ENCODE assay signal across 3 cellular contexts in the genomic region with DNA sequence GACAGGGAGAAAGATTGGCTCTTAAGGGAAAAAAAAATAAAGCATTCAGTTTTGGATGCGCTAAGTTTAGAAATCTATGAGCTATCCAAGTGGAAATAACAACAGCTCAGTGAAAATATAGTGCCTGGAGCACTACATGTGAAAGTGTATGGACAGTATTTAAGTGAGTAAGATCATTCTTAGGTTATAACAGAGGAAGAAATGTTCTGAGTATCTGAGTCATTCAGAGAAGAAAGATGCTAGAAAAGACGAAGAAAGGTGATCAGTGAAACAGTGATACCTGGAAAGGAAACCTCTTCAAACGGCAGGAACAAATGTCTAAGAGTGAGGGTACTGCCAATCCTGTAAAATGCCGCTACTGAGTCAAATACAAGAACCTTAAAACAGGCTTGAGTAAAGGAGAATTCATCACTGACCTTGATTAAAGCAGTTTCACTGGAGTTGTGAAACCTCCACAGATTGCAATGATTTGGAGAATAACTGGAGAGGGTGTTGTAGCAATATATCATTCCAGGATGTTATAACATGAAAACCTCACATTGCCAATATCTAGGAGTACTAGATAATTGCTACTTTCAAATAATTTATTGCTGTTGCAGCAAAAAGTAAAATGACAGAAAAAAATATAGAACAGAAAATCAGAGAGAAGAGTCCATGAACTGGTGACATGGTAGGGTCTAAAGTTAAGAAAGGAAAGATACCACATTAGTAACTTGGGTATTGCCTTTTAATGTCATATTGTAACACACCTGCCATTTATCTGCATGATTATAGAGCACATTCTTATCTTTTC.
TF ChIP-seq lines count a peak whose summit lies in the region.

No MANE protein-coding gene starts in this region.

TF ChIP-seq in HepG2, 621 proteins besides CTCF, POLR2A, EP300 and RAD21:
- TF ChIP-seq MAFF (IDR thresholded peaks at IDR 0.05; ENCODE audit: low read depth, low read length) (peak; percentile 58; the same call in 1 of the 2 replicates), HIVEP1 (CRISPR knock-in tag; IDR thresholded peaks at IDR 0.05) (no peak), TGIF2 (CRISPR knock-in tag; IDR thresholded peaks at IDR 0.05) (no peak), MAFK (conservative IDR thresholded peaks at IDR 0.05 in 1 of 2, IDR thresholded peaks at IDR 0.05 in 1 of 2; ENCODE audit: low read length in 2 of 2) (peak; percentile 60 to 67; a peak in 3 of 4 replicates)

TF ChIP-seq in IMR-90, 13 proteins besides CTCF, POLR2A, EP300 and RAD21:
- no peak for TF ChIP-seq BHLHE40 (IDR thresholded peaks at IDR 0.05; ENCODE audit: low read depth, low read length)
- peak; percentile 53; the same call in 1 of the 2 replicates for TF ChIP-seq MAFK (IDR thresholded peaks at IDR 0.05; ENCODE audit: low read depth, low read length)
- TF ChIP-seq CEBPB (IDR thresholded peaks at IDR 0.05; ENCODE audit: low read depth, low read length) = no peak

TF ChIP-seq in K562, 482 proteins besides CTCF, POLR2A, EP300 and RAD21:
- TF ChIP-seq ETV6 (IDR thresholded peaks at IDR 0.05; ENCODE audit: borderline replicate concordance in 1 of 2, low read depth in 2 of 2, low read length in 1 of 2) = no peak
- TF ChIP-seq ETV6 (CRISPR knock-in tag; IDR thresholded peaks at IDR 0.05; ENCODE audit: borderline replicate concordance) = no peak
- TF ChIP-seq, protein P1, sequence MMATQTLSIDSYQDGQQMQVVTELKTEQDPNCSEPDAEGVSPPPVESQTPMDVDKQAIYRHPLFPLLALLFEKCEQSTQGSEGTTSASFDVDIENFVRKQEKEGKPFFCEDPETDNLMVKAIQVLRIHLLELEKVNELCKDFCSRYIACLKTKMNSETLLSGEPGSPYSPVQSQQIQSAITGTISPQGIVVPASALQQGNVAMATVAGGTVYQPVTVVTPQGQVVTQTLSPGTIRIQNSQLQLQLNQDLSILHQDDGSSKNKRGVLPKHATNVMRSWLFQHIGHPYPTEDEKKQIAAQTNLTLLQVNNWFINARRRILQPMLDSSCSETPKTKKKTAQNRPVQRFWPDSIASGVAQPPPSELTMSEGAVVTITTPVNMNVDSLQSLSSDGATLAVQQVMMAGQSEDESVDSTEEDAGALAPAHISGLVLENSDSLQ (IDR thresholded peaks at IDR 0.05) = no peak
- peak; percentile 47; the same call in 1 of the 2 replicates for TF ChIP-seq MAFG (tag; conservative IDR thresholded peaks at IDR 0.05)
- TF ChIP-seq, protein P2, sequence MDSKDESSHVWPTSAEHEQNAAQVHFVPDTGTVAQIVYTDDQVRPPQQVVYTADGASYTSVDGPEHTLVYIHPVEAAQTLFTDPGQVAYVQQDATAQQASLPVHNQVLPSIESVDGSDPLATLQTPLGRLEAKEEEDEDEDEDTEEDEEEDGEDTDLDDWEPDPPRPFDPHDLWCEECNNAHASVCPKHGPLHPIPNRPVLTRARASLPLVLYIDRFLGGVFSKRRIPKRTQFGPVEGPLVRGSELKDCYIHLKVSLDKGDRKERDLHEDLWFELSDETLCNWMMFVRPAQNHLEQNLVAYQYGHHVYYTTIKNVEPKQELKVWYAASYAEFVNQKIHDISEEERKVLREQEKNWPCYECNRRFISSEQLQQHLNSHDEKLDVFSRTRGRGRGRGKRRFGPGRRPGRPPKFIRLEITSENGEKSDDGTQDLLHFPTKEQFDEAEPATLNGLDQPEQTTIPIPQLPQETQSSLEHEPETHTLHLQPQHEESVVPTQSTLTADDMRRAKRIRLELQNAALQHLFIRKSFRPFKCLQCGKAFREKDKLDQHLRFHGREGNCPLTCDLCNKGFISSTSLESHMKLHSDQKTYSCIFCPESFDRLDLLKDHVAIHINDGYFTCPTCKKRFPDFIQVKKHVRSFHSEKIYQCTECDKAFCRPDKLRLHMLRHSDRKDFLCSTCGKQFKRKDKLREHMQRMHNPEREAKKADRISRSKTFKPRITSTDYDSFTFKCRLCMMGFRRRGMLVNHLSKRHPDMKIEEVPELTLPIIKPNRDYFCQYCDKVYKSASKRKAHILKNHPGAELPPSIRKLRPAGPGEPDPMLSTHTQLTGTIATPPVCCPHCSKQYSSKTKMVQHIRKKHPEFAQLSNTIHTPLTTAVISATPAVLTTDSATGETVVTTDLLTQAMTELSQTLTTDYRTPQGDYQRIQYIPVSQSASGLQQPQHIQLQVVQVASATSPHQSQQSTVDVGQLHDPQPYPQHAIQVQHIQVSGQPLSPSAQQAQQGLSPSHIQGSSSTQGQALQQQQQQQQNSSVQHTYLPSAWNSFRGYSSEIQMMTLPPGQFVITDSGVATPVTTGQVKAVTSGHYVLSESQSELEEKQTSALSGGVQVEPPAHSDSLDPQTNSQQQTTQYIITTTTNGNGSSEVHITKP (IDR thresholded peaks at IDR 0.05; ENCODE audit: partially characterized antibody) = no peak
- no peak for TF ChIP-seq ZNF212 (CRISPR knock-in tag; IDR thresholded peaks at IDR 0.05)
- peak; percentile 56 for TF ChIP-seq C11orf30 (IDR thresholded peaks at IDR 0.05; ENCODE audit: low read depth)
- peak; percentile 69 for TF ChIP-seq ZNF316 (IDR thresholded peaks at IDR 0.05)
- TF ChIP-seq PCBP2 (IDR thresholded peaks at IDR 0.05; ENCODE audit: low read depth, low read length, poor library complexity, severe bottlenecking) = no peak
- TF ChIP-seq CTBP1 (IDR thresholded peaks at IDR 0.05; ENCODE audit: borderline replicate concordance) = no peak
- no peak for TF ChIP-seq KAT8 (IDR thresholded peaks at IDR 0.05; ENCODE audit: low read depth)
- TF ChIP-seq, protein P3, sequence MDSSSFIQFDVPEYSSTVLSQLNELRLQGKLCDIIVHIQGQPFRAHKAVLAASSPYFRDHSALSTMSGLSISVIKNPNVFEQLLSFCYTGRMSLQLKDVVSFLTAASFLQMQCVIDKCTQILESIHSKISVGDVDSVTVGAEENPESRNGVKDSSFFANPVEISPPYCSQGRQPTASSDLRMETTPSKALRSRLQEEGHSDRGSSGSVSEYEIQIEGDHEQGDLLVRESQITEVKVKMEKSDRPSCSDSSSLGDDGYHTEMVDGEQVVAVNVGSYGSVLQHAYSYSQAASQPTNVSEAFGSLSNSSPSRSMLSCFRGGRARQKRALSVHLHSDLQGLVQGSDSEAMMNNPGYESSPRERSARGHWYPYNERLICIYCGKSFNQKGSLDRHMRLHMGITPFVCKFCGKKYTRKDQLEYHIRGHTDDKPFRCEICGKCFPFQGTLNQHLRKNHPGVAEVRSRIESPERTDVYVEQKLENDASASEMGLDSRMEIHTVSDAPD (CRISPR knock-in tag; IDR thresholded peaks at IDR 0.05) = no peak
- TF ChIP-seq SETDB1 (IDR thresholded peaks at IDR 0.05; ENCODE audit: low read length) = no peak
- TF ChIP-seq CEBPB (tag; IDR thresholded peaks at IDR 0.05) = 0 out of 2 replicates have a peak, but pooled peaks have one; percentile 9
- no peak for TF ChIP-seq ZNF41 (CRISPR knock-in tag; conservative IDR thresholded peaks at IDR 0.05)
